16 cellular contexts compared by ENCODE assay signal in genomic region chr5:130289132-130290088, GRCh38.
DNase-seq lines count a peak whose midpoint lies in the region; ATAC-seq, FAIRE-seq and TF ChIP-seq lines count a peak whose summit lies in the region.
"Had no signal": no experiment of that assay in that cellular context is flagged by ENCODE, and none has a peak within 500 bp of the region (broad histone marks: within the 10 kb centered on the region; RNA-seq: fewer than 3 reads in every experiment).

No MANE protein-coding gene starts in this region.

- TF ChIP-seq CTCF in astrocyte (IDR thresholded peaks at IDR 0.05; ENCODE audit: insufficient read depth, low read depth, low read length) (no peak), upper lobe of right lung (IDR thresholded peaks at IDR 0.05) (no peak), suprapubic skin (IDR thresholded peaks at IDR 0.05) (no peak)

- intact Hi-C loops in upper lobe of right lung (cut with DNase I), result no loop called here

- no peaks in the 10 kb centered on the region for H3K36me3 ChIP-seq in astrocyte (ENCODE audit: insufficient read depth, low read length)
- no peaks in the 10 kb centered on the region for H3K36me3 ChIP-seq in upper lobe of right lung
- H3K36me3 ChIP-seq in suprapubic skin, result no peaks in the 10 kb centered on the region
- H3K36me3 ChIP-seq: brain microvascular endothelial cell had no signal

- H3K27me3 ChIP-seq in astrocyte (ENCODE audit: insufficient read depth, low read length) (no peaks in the 10 kb centered on the region), upper lobe of right lung (no peaks in the 10 kb centered on the region), suprapubic skin (no peaks in the 10 kb centered on the region)
- H3K27me3 ChIP-seq: brain microvascular endothelial cell had no signal

- H3K4me1 ChIP-seq in astrocyte (ENCODE audit: insufficient read depth, low read length), result no peaks in the 10 kb centered on the region
- H3K4me1 ChIP-seq in upper lobe of right lung, result no peaks in the 10 kb centered on the region
- H3K4me1 ChIP-seq in suprapubic skin, result peaks cover 11% of the 10 kb centered on the region

- peak; percentile 66 for ATAC-seq in upper lobe of right lung
- ATAC-seq in activated CD8-positive, alpha-beta memory T cell treated with anti-CD3 and anti-CD28 coated beads, Interleukin-2, amount 10 ng/mL, durations not matched to agents 7 days and 5 days, result no peak
- no peak for ATAC-seq in GM19397 (IDR thresholded peaks at IDR 0.05; ENCODE audit: unreplicated experiment)
- ATAC-seq: activated CD4-positive, CD25-positive, alpha-beta regulatory T cell treated with anti-CD3 and anti-CD28 coated beads, Interleukin-2, amount 50 U/mL, for 24 hours had no signal

- H3K27me3 Mint-ChIP-seq in astrocyte (ENCODE audit: low read depth, unreplicated experiment), result no peaks in the 10 kb centered on the region
- no peaks in the 10 kb centered on the region for H3K27me3 Mint-ChIP-seq in activated CD8-positive, alpha-beta memory T cell treated with anti-CD3 and anti-CD28 coated beads, Interleukin-2, amount 10 ng/mL, durations not matched to agents 7 days and 5 days

- H3K27ac ChIP-seq in astrocyte (ENCODE audit: low read depth, low read length), result no peak overlapping the region
- H3K27ac ChIP-seq in upper lobe of right lung, result no peak overlapping the region
- no peak overlapping the region for H3K27ac ChIP-seq in suprapubic skin
- H3K27ac ChIP-seq: brain microvascular endothelial cell had no signal

- no peak overlapping the region for H3K4me3 ChIP-seq in astrocyte (ENCODE audit: insufficient read depth, low read depth, low read length)
- H3K4me3 ChIP-seq in upper lobe of right lung, result no peak overlapping the region
- no peak overlapping the region for H3K4me3 ChIP-seq in suprapubic skin

- no peak for TF ChIP-seq EP300 in suprapubic skin (IDR thresholded peaks at IDR 0.05)

- H3K9me3 ChIP-seq in astrocyte (ENCODE audit: insufficient read depth, low read depth, low read length), result no peaks in the 10 kb centered on the region
- no peaks in the 10 kb centered on the region for H3K9me3 ChIP-seq in upper lobe of right lung
- no peaks in the 10 kb centered on the region for H3K9me3 ChIP-seq in suprapubic skin

- H3K9ac ChIP-seq in astrocyte (ENCODE audit: low read length), result no peak overlapping the region

- no peaks in the 10 kb centered on the region for H3K79me2 ChIP-seq in astrocyte (ENCODE audit: insufficient read depth, low read length)

- no peaks in the 10 kb centered on the region for H3K9me3 Mint-ChIP-seq in astrocyte (ENCODE audit: unreplicated experiment)
- H3K9me3 Mint-ChIP-seq in activated CD8-positive, alpha-beta memory T cell treated with anti-CD3 and anti-CD28 coated beads, Interleukin-2, amount 10 ng/mL, durations not matched to agents 7 days and 5 days (ENCODE audit: low read depth), result no peaks in the 10 kb centered on the region

- peak overlapping the region; percentile 30 for H3K4me3 Mint-ChIP-seq in astrocyte (ENCODE audit: unreplicated experiment)
- no peak overlapping the region for H3K4me3 Mint-ChIP-seq in activated CD8-positive, alpha-beta memory T cell treated with anti-CD3 and anti-CD28 coated beads, Interleukin-2, amount 10 ng/mL, durations not matched to agents 7 days and 5 days

- no peak overlapping the region for H3K27ac Mint-ChIP-seq in astrocyte (ENCODE audit: unreplicated experiment)
- no peak overlapping the region for H3K27ac Mint-ChIP-seq in activated CD8-positive, alpha-beta memory T cell treated with anti-CD3 and anti-CD28 coated beads, Interleukin-2, amount 10 ng/mL, durations not matched to agents 7 days and 5 days

- peaks cover 13% of the 10 kb centered on the region for H3K4me1 Mint-ChIP-seq in astrocyte (ENCODE audit: low read depth, unreplicated experiment)
- no peaks in the 10 kb centered on the region for H3K4me1 Mint-ChIP-seq in activated CD8-positive, alpha-beta memory T cell treated with anti-CD3 and anti-CD28 coated beads, Interleukin-2, amount 10 ng/mL, durations not matched to agents 7 days and 5 days

- no peak for FAIRE-seq in astrocyte (lab: Jason Lieb, UNC)
- FAIRE-seq: HTR-8/SVneo had no signal

- no peak for TF ChIP-seq POLR2A in suprapubic skin (IDR thresholded peaks at IDR 0.05)

- CTCF ChIA-PET in activated CD8-positive, alpha-beta memory T cell treated with anti-CD3 and anti-CD28 coated beads, Interleukin-2, amount 10 ng/mL, durations not matched to agents 7 days and 5 days (lab: Charles Lee), result no interaction called here

- DNase-seq in HT1080 (ENCODE audit: low read depth), result peak; percentile 38
- peak; percentile 61 for DNase-seq in astrocyte (ENCODE audit: low read depth)
- DNase-seq in islet precursor cell, result peak; percentile 54
- DNase-seq in upper lobe of right lung, result no peak
- DNase-seq in activated CD8-positive, alpha-beta memory T cell treated with anti-CD3 and anti-CD28 coated beads, Interleukin-2, amount 10 ng/mL, durations not matched to agents 7 days and 5 days, result no peak
- DNase-seq in suprapubic skin (ENCODE audit: low spot score in 2 of 2), result no peak
- DNase-seq: activated naive CD4-positive, alpha-beta T cell; brain microvascular endothelial cell; C1 segment of cervical spinal cord; foreskin melanocyte; NCI-H2029 treated with DMSO at 0.1 percent for 48 hours; NCI-H82; SHP77 had no signal

- WGBS in suprapubic skin, result 43% methylated on average over 6 of the region's 6 CpGs

- H3K36me3 Mint-ChIP-seq in astrocyte (ENCODE audit: low read depth, unreplicated experiment), result no peaks in the 10 kb centered on the region
- no peaks in the 10 kb centered on the region for H3K36me3 Mint-ChIP-seq in activated CD8-positive, alpha-beta memory T cell treated with anti-CD3 and anti-CD28 coated beads, Interleukin-2, amount 10 ng/mL, durations not matched to agents 7 days and 5 days

- H2AFZ ChIP-seq in astrocyte (ENCODE audit: low read depth, low read length), result no peak overlapping the region

- H3K4me2 ChIP-seq in astrocyte (ENCODE audit: low read length), result peak overlapping the region; percentile 43

- H4K20me1 ChIP-seq in astrocyte (ENCODE audit: insufficient read depth, low read length), result no peaks in the 10 kb centered on the region

Comparison
In these comparisons a context has a peak if more than half of its experiments do, and no peak if none do; other contexts are left out.
1. DNase-seq: peak in HT1080 (single experiment), astrocyte (single experiment) and islet precursor cell (single experiment); none in upper lobe of right lung (single experiment), activated CD8-positive, alpha-beta memory T cell treated with anti-CD3 and anti-CD28 coated beads, Interleukin-2, amount 10 ng/mL, durations not matched to agents 7 days and 5 days (single experiment) and suprapubic skin (0 of 2).